8 cellular contexts compared by ENCODE assay signal in genomic region chrX:130172127-130172834, GRCh38. TPM values are rescaled to one million over a fixed set of nuclear protein-coding genes. Genes with fewer than 3 reads are reported as not detected.
A peak's percentile ranks its signal among the peaks of the same experiment; 100 is the strongest.
DNase-seq lines count a peak whose midpoint lies in the region; ATAC-seq and TF ChIP-seq lines count a peak whose summit lies in the region.

No MANE protein-coding gene starts in this region.

- H3K9me2 ChIP-seq in OCI-LY7 (ENCODE audit: insufficient read depth, low read length), result no peaks in the 10 kb centered on the region

- H3K9me3 ChIP-seq in OCI-LY7 (ENCODE audit: low read length), result no peaks in the 10 kb centered on the region
- H3K9me3 ChIP-seq in esophagus (ENCODE audit: control insufficient read depth in 2 of 2, insufficient read depth in 1 of 2, low read depth in 1 of 2, low read length in 1 of 2), result no peaks in the 10 kb centered on the region

- CTCF ChIA-PET in OCI-LY7 (lab: Charles Lee; ENCODE audit: unreplicated experiment), result no interaction called here

- H3K36me3 ChIP-seq in OCI-LY7 (ENCODE audit: insufficient read depth, low read length) (no peaks in the 10 kb centered on the region), esophagus (ENCODE audit: control insufficient read depth in 2 of 2, insufficient read depth in 2 of 2, low read length in 1 of 2) (no peaks in the 10 kb centered on the region)

- POLR2A ChIA-PET in OCI-LY7 (lab: Charles Lee), result interaction anchor here (0.6 kb wide), 1 partner anchor 49 kb away, joined by 3 read pairs; no protein-coding TSS in a partner anchor

- no TSS peak for BruUV-seq in OCI-LY7 (replicated peaks; lab: Mats Ljungman, UMichigan)

- in situ Hi-C loops in G401 (cut with HindIII; ENCODE audit: low sequenced_read_pairs), result no loop called here

- intact Hi-C loops in OCI-LY7 (cut with micrococcal nuclease; ENCODE audit: unreplicated experiment) (loop anchor here (10.0 kb wide), 1 partner anchor 387 kb away; no protein-coding TSS in a partner anchor), posterior vena cava (cut with DNase I) (no loop called here)

- H3K4me3 ChIP-seq in OCI-LY7 (ENCODE audit: low read depth, low read length, poor library complexity, severe bottlenecking), result no peak overlapping the region
- peak overlapping the region; percentile 24 to 48 for H3K4me3 ChIP-seq in esophagus (ENCODE audit: low read depth in 1 of 2, low read length in 2 of 2)

- H3K27ac ChIP-seq in OCI-LY7 (ENCODE audit: low read depth, low read length, poor library complexity, severe bottlenecking) (no peak overlapping the region), esophagus (ENCODE audit: low read depth in 2 of 2, low read length in 1 of 2) (no peak overlapping the region)

- no peaks in the 10 kb centered on the region for H3K79me2 ChIP-seq in OCI-LY7 (ENCODE audit: insufficient read depth, low read depth, low read length)

- no peaks in the 10 kb centered on the region for H4K20me1 ChIP-seq in OCI-LY7 (ENCODE audit: insufficient read depth, low read length)

- WGBS in esophagus, 2 donors, result 19 to 46% methylated on average over 34 of the region's 34 CpGs

- peak; percentile 20 for DNase-seq in G401 (ENCODE audit: low spot score)
- no peak for DNase-seq in OCI-LY7 (ENCODE audit: low spot score)
- peak; percentile 82 for DNase-seq in posterior vena cava (ENCODE audit: low spot score)
- no peak for DNase-seq in erythroblast (lab: John Stamatoyannopoulos, UW)
- DNase-seq in GOT3 (lab: John Stamatoyannopoulos, UW), result no peak
- DNase-seq in pons (ENCODE audit: low spot score), result no peak

- peak overlapping the region; percentile 74; the same call in 1 of the 2 replicates for H3K4me2 ChIP-seq in OCI-LY7 (ENCODE audit: low read length)

- no peaks in the 10 kb centered on the region for H3K27me3 ChIP-seq in esophagus (ENCODE audit: control insufficient read depth in 1 of 2, insufficient read depth in 2 of 2, low read length in 2 of 2)

- TF ChIP-seq CTCF in OCI-LY7 (conservative IDR thresholded peaks at IDR 0.05; ENCODE audit: low read length), result no peak

- no peak for ATAC-seq in HG02840 (IDR thresholded peaks at IDR 0.05; ENCODE audit: low FRiP score, unreplicated experiment)

- no peak for TF ChIP-seq POLR2A in erythroblast (IDR thresholded peaks at IDR 0.05; ENCODE audit: low read length)

- peak overlapping the region; percentile 89; the same call in 1 of the 2 replicates for H2AFZ ChIP-seq in OCI-LY7 (ENCODE audit: low read length)

- H3K4me1 ChIP-seq in OCI-LY7 (ENCODE audit: insufficient read depth, low read length, poor library complexity, severe bottlenecking) (peaks cover 65% of the 10 kb centered on the region), esophagus (ENCODE audit: control insufficient read depth in 2 of 2, insufficient read depth in 2 of 2, low read length in 1 of 2) (peaks cover 0 to 5% of the 10 kb centered on the region in 2 donors)

RNA-seq across cellular contexts. Expression of gene RAB33A, which starts 0.5 kb away (rescaled TPM):
- not detected in 2 replicates for total RNA-seq in G401 (2014; rRNA removed; shearing (Covaris generic))
- total RNA-seq in OCI-LY7 (2014; rRNA removed; shearing (Covaris generic)), result 0.28 and 0.92 TPM in 2 replicates
- total RNA-seq in OCI-LY7 (2022), result 0.68 and 2.1 TPM in 2 replicates
- under 1 TPM in 1 of 2 donors, not detected in 1; 0.46 TPM for polyA plus RNA-seq in esophagus
- total RNA-seq in posterior vena cava, result 10 to 100 TPM in 1 of 2 donors, 1 to 10 TPM in 1; 7.4 to 12.7 TPM

RNA-seq across cellular contexts. Expression of gene AIFM1, which starts 6.6 kb away (rescaled TPM):
- total RNA-seq in G401 (2014; rRNA removed; shearing (Covaris generic)), result 51.6 and 95.5 TPM in 2 replicates
- total RNA-seq in OCI-LY7 (2014; rRNA removed; shearing (Covaris generic)), result 23.1 and 28.8 TPM in 2 replicates
- total RNA-seq in OCI-LY7 (2022) (39.4 and 45.7 TPM in 2 replicates), posterior vena cava (10 to 100 TPM; 17.5 to 22.6 TPM)
- polyA plus RNA-seq in esophagus, result 10 to 100 TPM; 16.3 to 22.4 TPM

Comparison
In these comparisons a context has a peak if more than half of its experiments do, and no peak if none do; other contexts are left out.
1. DNase-seq: peak in G401 (single experiment) and posterior vena cava (single experiment); none in OCI-LY7 (single experiment), erythroblast (0 of 2), GOT3 (single experiment) and pons (single experiment).